ENCODE assay signal across 27 cellular contexts in the genomic region with DNA sequence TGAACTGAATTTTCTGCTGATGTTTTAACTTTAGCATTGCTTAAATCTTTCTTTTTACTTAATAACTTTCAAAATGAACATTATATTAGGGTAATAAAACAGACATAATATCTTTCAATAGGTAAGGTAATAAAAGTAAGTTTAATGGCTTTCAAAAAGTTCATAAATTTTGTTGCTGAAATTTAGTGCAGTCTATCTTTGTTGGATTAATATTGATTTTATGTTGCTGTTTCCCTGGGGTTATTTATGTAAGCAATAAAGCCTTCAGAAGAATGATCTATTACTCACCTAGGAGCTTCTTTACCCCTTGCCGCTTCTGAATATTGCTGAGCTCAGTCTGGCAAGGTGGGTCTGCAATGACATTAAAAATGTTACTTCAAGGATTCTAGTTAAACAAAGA.
"Had no signal": no experiment of that assay in that cellular context is flagged by ENCODE, and none has a peak within 500 bp of the region (broad histone marks: within the 10 kb centered on the region; RNA-seq: fewer than 3 reads in every experiment).

No MANE protein-coding gene starts in this region.

- DNase-seq: activated effector memory CD4-positive, alpha-beta T cell treated with anti-CD3 and anti-CD28 coated beads, Interleukin-2, amount 50 U/mL, for 16 hours; activated effector memory CD4-positive, alpha-beta T cell treated with Interleukin-2 at 50 U/mL for 16 hours; activated gamma-delta T cell; activated gamma-delta T cell treated with Interleukin-2 at 50 U/mL for 16 hours; activated naive CD4-positive, alpha-beta T cell; activated naive CD4-positive, alpha-beta T cell treated with anti-CD3 and anti-CD28 coated beads for 36 hours; activated naive CD4-positive, alpha-beta T cell treated with anti-CD3 and anti-CD28 coated beads, Interleukin-2, amount 10 ng/mL, durations not matched to agents 7 days and 5 days; activated naive CD4-positive, alpha-beta T cell treated with anti-CD3 and anti-CD28 coated beads, Interleukin-2, amount 50 U/mL, for 16 hours; activated naive CD4-positive, alpha-beta T cell treated with Interleukin-2 at 50 U/mL for 16 hours; activated naive CD8-positive, alpha-beta T cell treated with anti-CD3 and anti-CD28 coated beads for 36 hours; activated naive CD8-positive, alpha-beta T cell treated with anti-CD3 and anti-CD28 coated beads, Interleukin-2, amount 10 ng/mL, durations not matched to agents 7 days and 5 days; activated naive CD8-positive, alpha-beta T cell treated with anti-CD3 and anti-CD28 coated beads, Interleukin-2, amount 50 U/mL, for 24 hours; activated T-cell treated with anti-CD3 and anti-CD28 coated beads, Interleukin-2, amount 50 U/mL, for 1 hour; activated T-cell treated with anti-CD3 and anti-CD28 coated beads, Interleukin-2, amount 50 U/mL, for 24 hours; activated T-cell treated with anti-CD3 and anti-CD28 coated beads, Interleukin-2, amount 50 U/mL, for 4 hours; activated T-cell treated with anti-CD3 and anti-CD28 coated beads, Interleukin-2, amount 50 U/mL, for 48 hours; activated T-cell treated with anti-CD3 and anti-CD28 coated beads, Interleukin-2, amount 50 U/mL, for 72 hours; adrenal gland; amniotic stem cell; amygdala; anterior cingulate cortex; aorta; body of pancreas; brain microvascular endothelial cell; caudate nucleus; central memory CD4-positive, alpha-beta T cell; cerebellar nuclear complex had no signal
